8 cellular contexts compared by ENCODE assay signal in genomic region chr17:59565959-59566324, GRCh38. TPM values are rescaled to one million over a fixed set of nuclear protein-coding genes. Genes with fewer than 3 reads are reported as not detected.
DNase-seq lines count a peak whose midpoint lies in the region; TF ChIP-seq lines count a peak whose summit lies in the region.

No MANE protein-coding gene starts in this region.

- H3K4me1 Mint-ChIP-seq in T-helper 2 cell treated with Interferon-gamma antibody and Interleukin-4, amounts not matched to agents 5 μg/mL and 100 μg/mL, for 36 hours (ENCODE audit: low read depth): peaks cover 22% of the 10 kb centered on the region

- peaks cover 4% of the 10 kb centered on the region; the same call in 1 of the 2 replicates for H3K9me3 ChIP-seq in HAP-1

- H3K4me3 ChIP-seq in HAP-1 (peak overlapping the region; percentile 97), astrocyte of the cerebellum (ENCODE audit: low read depth, low read length) (peak overlapping the region; percentile 99), rectal smooth muscle tissue (ENCODE audit: low read length) (peak overlapping the region; percentile 77)

- H3K36me3 Mint-ChIP-seq in T-helper 2 cell treated with Interferon-gamma antibody and Interleukin-4, amounts not matched to agents 5 μg/mL and 100 μg/mL, for 36 hours (ENCODE audit: low read depth): peaks cover 13% of the 10 kb centered on the region

- H3K27me3 ChIP-seq in HAP-1 (ENCODE audit: low read depth) (no peaks in the 10 kb centered on the region), rectal smooth muscle tissue (ENCODE audit: control insufficient read depth, insufficient read depth, low read length) (no peaks in the 10 kb centered on the region)

- H3K4me3 Mint-ChIP-seq in T-helper 2 cell treated with Interferon-gamma antibody and Interleukin-4, amounts not matched to agents 5 μg/mL and 100 μg/mL, for 36 hours: peak overlapping the region; percentile 99

- H3K4me1 ChIP-seq in HAP-1 (peaks cover 4% of the 10 kb centered on the region), rectal smooth muscle tissue (ENCODE audit: control insufficient read depth, insufficient read depth, low read length) (no peaks in the 10 kb centered on the region)

- peak overlapping the region; percentile 98 for H3K27ac Mint-ChIP-seq in T-helper 2 cell treated with Interferon-gamma antibody and Interleukin-4, amounts not matched to agents 5 μg/mL and 100 μg/mL, for 36 hours

- H3K36me3 ChIP-seq in HAP-1 (replicated peaks): peaks cover 8% of the 10 kb centered on the region; the same call in 1 of the 2 replicates
- no peaks in the 10 kb centered on the region for H3K36me3 ChIP-seq in rectal smooth muscle tissue (ENCODE audit: control insufficient read depth, insufficient read depth, low read length)

- intact Hi-C loops in posterior vena cava (cut with DNase I): no loop called here

- H3K9me3 Mint-ChIP-seq in T-helper 2 cell treated with Interferon-gamma antibody and Interleukin-4, amounts not matched to agents 5 μg/mL and 100 μg/mL, for 36 hours: peaks cover 7% of the 10 kb centered on the region

- DNase-seq in DMS53 (lab: John Stamatoyannopoulos, UW) (peak; percentile 94), HAP-1 (ENCODE audit: low spot score in 2 of 2) (peak; percentile 79 to 84), NCI-H1105 (lab: John Stamatoyannopoulos, UW) (peak; percentile 79), astrocyte of the cerebellum (ENCODE audit: low read depth) (peak; percentile 60), hypothalamus (lab: John Stamatoyannopoulos, UW) (peak in 46 of 51 donors; percentile 1 to 78 (median 40)), posterior vena cava (ENCODE audit: low spot score) (no peak)
- peak; percentile 58 for DNase-seq in T-helper 2 cell treated with Interferon-gamma antibody and Interleukin-4, amounts not matched to agents 5 μg/mL and 100 μg/mL, for 36 hours (ENCODE audit: low spot score)

- in situ Hi-C loops in HAP-1 (cut with MboI; ENCODE audit: low sequenced_read_pairs): no loop called here
- in situ Hi-C loops in astrocyte of the cerebellum (cut with HindIII; ENCODE audit: low sequenced_read_pairs): no loop called here

- H3K27me3 Mint-ChIP-seq in T-helper 2 cell treated with Interferon-gamma antibody and Interleukin-4, amounts not matched to agents 5 μg/mL and 100 μg/mL, for 36 hours (ENCODE audit: low read depth): no peaks in the 10 kb centered on the region

- H3K9ac ChIP-seq in rectal smooth muscle tissue (ENCODE audit: low read length): peak overlapping the region; percentile 69

- TF ChIP-seq CTCF in astrocyte of the cerebellum (IDR thresholded peaks at IDR 0.05; ENCODE audit: low read depth, low read length, missing control alignments): no peak

- H3K27ac ChIP-seq in rectal smooth muscle tissue (ENCODE audit: low read depth, low read length): peak overlapping the region; percentile 73

RNA-seq across cellular contexts. Expression of gene DHX40, which starts 0.5 kb away (rescaled TPM):
- 10 to 100 TPM; 24.7 to 26.8 TPM for total RNA-seq in posterior vena cava

RNA-seq across cellular contexts. Expression of gene CLTC, which starts 53.8 kb away (rescaled TPM):
- 100 to 1,000 TPM; 250 to 254 TPM for total RNA-seq in posterior vena cava
